1 cellular context compared by ENCODE assay signal in genomic region chr10:49107111-49107889, GRCh38.
A peak's percentile ranks its signal among the peaks of the same experiment; 100 is the strongest.
TF ChIP-seq lines count a peak whose summit lies in the region.

No MANE protein-coding gene starts in this region.

TF ChIP-seq in liver, 16 proteins besides CTCF, POLR2A, EP300 and RAD21 (continued from another document):
- TF ChIP-seq FOXA2 (IDR thresholded peaks at IDR 0.05) (peak; percentile 86), ATF3 (IDR thresholded peaks at IDR 0.05) (no peak)
